ENCODE assay signal across 20 cellular contexts in genomic region chr3:139241783-139242182, GRCh38.
"Had no signal": no experiment of that assay in that cellular context is flagged by ENCODE, and none has a peak within 500 bp of the region (broad histone marks: within the 10 kb centered on the region; RNA-seq: fewer than 3 reads in every experiment).

No MANE protein-coding gene starts in this region.

- H3K27ac Mint-ChIP-seq: activated naive CD8-positive, alpha-beta T cell treated with anti-CD3 and anti-CD28 coated beads, Interleukin-2, amount 10 ng/mL, durations not matched to agents 7 days and 5 days; natural killer cell had no signal

- H3K4me1 ChIP-seq: psoas muscle, right lobe of liver, spleen, upper lobe of right lung had no signal

- H3K4me3 ChIP-seq: psoas muscle, right lobe of liver, spleen, upper lobe of right lung had no signal

- H3K36me3 ChIP-seq: brain microvascular endothelial cell, right lobe of liver, spleen, upper lobe of right lung had no signal

- ATAC-seq: left ventricle myocardium superior; natural killer cell; psoas muscle; right lobe of liver; stimulated activated naive CD8-positive, alpha-beta T cell treated with anti-CD3 and anti-CD28 coated beads, Interleukin-15, amount 100 ng/mL, for 72 hours; upper lobe of right lung had no signal

- H3K4me1 Mint-ChIP-seq: activated naive CD8-positive, alpha-beta T cell treated with anti-CD3 and anti-CD28 coated beads, Interleukin-2, amount 10 ng/mL, durations not matched to agents 7 days and 5 days; natural killer cell; stimulated activated naive CD8-positive, alpha-beta T cell treated with anti-CD3 and anti-CD28 coated beads, Interleukin-15, amount 100 ng/mL, for 72 hours had no signal

- DNase-seq: activated CD4-positive, alpha-beta T cell treated with anti-CD3 and anti-CD28 coated beads for 1 hour; activated CD4-positive, alpha-beta T cell treated with anti-CD3 and anti-CD28 coated beads, Interleukin-2, amount 50 U/mL, for 4 hours; activated naive CD4-positive, alpha-beta T cell; activated naive CD8-positive, alpha-beta T cell treated with anti-CD3 and anti-CD28 coated beads, Interleukin-2, amount 10 ng/mL, durations not matched to agents 7 days and 5 days; activated T-cell treated with anti-CD3 and anti-CD28 coated beads for 4 hours; brain microvascular endothelial cell; dermis blood vessel endothelial cell; erythroblast; hypothalamus; kidney; left ventricle myocardium superior; mesenchymal stem cell; natural killer cell; nucleus accumbens; psoas muscle; right lobe of liver; spleen; stimulated activated naive CD8-positive, alpha-beta T cell treated with anti-CD3 and anti-CD28 coated beads, Interleukin-15, amount 100 ng/mL, for 72 hours; T-helper 9 cell; upper lobe of right lung had no signal

- H3K9me3 Mint-ChIP-seq: activated naive CD8-positive, alpha-beta T cell treated with anti-CD3 and anti-CD28 coated beads, Interleukin-2, amount 10 ng/mL, durations not matched to agents 7 days and 5 days; natural killer cell; stimulated activated naive CD8-positive, alpha-beta T cell treated with anti-CD3 and anti-CD28 coated beads, Interleukin-15, amount 100 ng/mL, for 72 hours had no signal

- H3K4me3 Mint-ChIP-seq: activated naive CD8-positive, alpha-beta T cell treated with anti-CD3 and anti-CD28 coated beads, Interleukin-2, amount 10 ng/mL, durations not matched to agents 7 days and 5 days; natural killer cell; stimulated activated naive CD8-positive, alpha-beta T cell treated with anti-CD3 and anti-CD28 coated beads, Interleukin-15, amount 100 ng/mL, for 72 hours had no signal

- H3K27me3 ChIP-seq: brain microvascular endothelial cell, right lobe of liver, upper lobe of right lung had no signal

- H3K27ac ChIP-seq: brain microvascular endothelial cell, psoas muscle, right lobe of liver, spleen, upper lobe of right lung had no signal

- H3K36me3 Mint-ChIP-seq: activated naive CD8-positive, alpha-beta T cell treated with anti-CD3 and anti-CD28 coated beads, Interleukin-2, amount 10 ng/mL, durations not matched to agents 7 days and 5 days; natural killer cell had no signal

- H3K9me3 ChIP-seq: psoas muscle, right lobe of liver, spleen, upper lobe of right lung had no signal
